Comparison of ENCODE assay signal across 10 cellular contexts in genomic region chr5:1931590-1932138, GRCh38. TPM values are rescaled to one million over a fixed set of nuclear protein-coding genes. Genes with fewer than 3 reads are reported as not detected.
DNase-seq lines count a peak whose midpoint lies in the region; ATAC-seq and TF ChIP-seq lines count a peak whose summit lies in the region.
"Had no signal": no experiment of that assay in that cellular context is flagged by ENCODE, and none has a peak within 500 bp of the region (broad histone marks: within the 10 kb centered on the region; RNA-seq: fewer than 3 reads in every experiment).

No MANE protein-coding gene starts in this region.

- no peaks in the 10 kb centered on the region for H3K4me1 Mint-ChIP-seq in activated naive CD8-positive, alpha-beta T cell treated with anti-CD3 and anti-CD28 coated beads, Interleukin-2, amount 50 U/mL, for 24 hours
- H3K4me1 Mint-ChIP-seq: activated naive CD4-positive, alpha-beta T cell treated with anti-CD3 and anti-CD28 coated beads, Interleukin-2, amount 50 U/mL, for 24 hours had no signal

- ATAC-seq in gastrocnemius medialis: peak in 1 of 2 donors; percentile 36
- ATAC-seq in activated naive CD8-positive, alpha-beta T cell treated with anti-CD3 and anti-CD28 coated beads, Interleukin-2, amount 50 U/mL, for 24 hours: no peak

- H3K9me3 ChIP-seq in GM23248 (ENCODE audit: low read depth) (no peaks in the 10 kb centered on the region), gastrocnemius medialis (no peaks in the 10 kb centered on the region)

- no peak for DNase-seq in GM23248
- DNase-seq in ecto neural progenitor cell (ENCODE audit: low spot score): peak; percentile 81
- no peak for DNase-seq in gastrocnemius medialis
- no peak for DNase-seq in activated naive CD8-positive, alpha-beta T cell treated with anti-CD3 and anti-CD28 coated beads, Interleukin-2, amount 50 U/mL, for 24 hours
- DNase-seq in D341Med (ENCODE audit: low spot score): no peak
- DNase-seq in SIG-M5 (lab: John Stamatoyannopoulos, UW): no peak
- no peak for DNase-seq in foreskin melanocyte

- H3K27me3 ChIP-seq in GM23248 (replicated peaks; ENCODE audit: insufficient read depth) (peaks cover 20% of the 10 kb centered on the region), layer of hippocampus (ENCODE audit: control insufficient read depth, insufficient read depth, low read length) (peaks cover 11% of the 10 kb centered on the region), gastrocnemius medialis (peaks cover 5 to 45% (median 22%) of the 10 kb centered on the region in 3 donors)

- H3K9me3 Mint-ChIP-seq in activated naive CD8-positive, alpha-beta T cell treated with anti-CD3 and anti-CD28 coated beads, Interleukin-2, amount 50 U/mL, for 24 hours: no peaks in the 10 kb centered on the region
- H3K9me3 Mint-ChIP-seq: activated naive CD4-positive, alpha-beta T cell treated with anti-CD3 and anti-CD28 coated beads, Interleukin-2, amount 50 U/mL, for 24 hours had no signal

- no peak overlapping the region for H3K27ac ChIP-seq in GM23248
- H3K27ac ChIP-seq in layer of hippocampus (ENCODE audit: low read depth, low read length): peak overlapping the region; percentile 42
- H3K27ac ChIP-seq in gastrocnemius medialis: peak overlapping the region in 2 of 4 donors; percentile 40 to 60

- no peaks in the 10 kb centered on the region for H3K36me3 Mint-ChIP-seq in activated naive CD8-positive, alpha-beta T cell treated with anti-CD3 and anti-CD28 coated beads, Interleukin-2, amount 50 U/mL, for 24 hours (ENCODE audit: low read depth)
- H3K36me3 Mint-ChIP-seq: activated naive CD4-positive, alpha-beta T cell treated with anti-CD3 and anti-CD28 coated beads, Interleukin-2, amount 50 U/mL, for 24 hours had no signal

- no peaks in the 10 kb centered on the region for H3K36me3 ChIP-seq in GM23248 (ENCODE audit: low read depth)
- H3K36me3 ChIP-seq in gastrocnemius medialis: no peaks in the 10 kb centered on the region

- H3K27ac Mint-ChIP-seq in activated naive CD8-positive, alpha-beta T cell treated with anti-CD3 and anti-CD28 coated beads, Interleukin-2, amount 50 U/mL, for 24 hours: no peak overlapping the region
- H3K27ac Mint-ChIP-seq: activated naive CD4-positive, alpha-beta T cell treated with anti-CD3 and anti-CD28 coated beads, Interleukin-2, amount 50 U/mL, for 24 hours had no signal

- no peak for TF ChIP-seq CTCF in gastrocnemius medialis (IDR thresholded peaks at IDR 0.05 in 4 of 5, conservative IDR thresholded peaks at IDR 0.05 in 1 of 5)

- no peaks in the 10 kb centered on the region for H3K79me2 ChIP-seq in GM23248 (ENCODE audit: insufficient read depth)

- no peaks in the 10 kb centered on the region for H4K20me1 ChIP-seq in GM23248 (ENCODE audit: insufficient read depth)

- H3K4me1 ChIP-seq in GM23248 (ENCODE audit: insufficient read depth): no peaks in the 10 kb centered on the region
- H3K4me1 ChIP-seq in gastrocnemius medialis: peaks cover 0 to 8% of the 10 kb centered on the region in 2 donors

- no peaks in the 10 kb centered on the region for H3F3A ChIP-seq in GM23248 (ENCODE audit: insufficient read depth)

- no peaks in the 10 kb centered on the region for H3K9me2 ChIP-seq in GM23248 (ENCODE audit: insufficient read depth)

- intact Hi-C loops in gastrocnemius medialis (cut with DNase I; ENCODE audit: low total_unique reads): no loop called here

- H3K4me3 Mint-ChIP-seq in activated naive CD8-positive, alpha-beta T cell treated with anti-CD3 and anti-CD28 coated beads, Interleukin-2, amount 50 U/mL, for 24 hours: no peak overlapping the region
- H3K4me3 Mint-ChIP-seq: activated naive CD4-positive, alpha-beta T cell treated with anti-CD3 and anti-CD28 coated beads, Interleukin-2, amount 50 U/mL, for 24 hours had no signal

- no peak for TF ChIP-seq POLR2A in gastrocnemius medialis (IDR thresholded peaks at IDR 0.05)

- H3K4me3 ChIP-seq in GM23248 (no peak overlapping the region), gastrocnemius medialis (peak overlapping the region; percentile 36 to 48 (median 44))

- no peak overlapping the region for H3K9ac ChIP-seq in GM23248

- peaks cover 24% of the 10 kb centered on the region for H3K27me3 Mint-ChIP-seq in activated naive CD8-positive, alpha-beta T cell treated with anti-CD3 and anti-CD28 coated beads, Interleukin-2, amount 50 U/mL, for 24 hours

- H3K4me2 ChIP-seq in GM23248 (ENCODE audit: unreplicated experiment): no peak overlapping the region

- 3 to 5% methylated on average over 26 to 30 of the region's 30 CpGs for WGBS in GM23248 (ENCODE audit: low coverage in 1 of 2, low lambda C conversion rate in 2 of 2, missing lambda C conversion rate in 2 of 2), 2 experiments

- peak overlapping the region; percentile 33; the same call in 1 of the 2 replicates for H2AFZ ChIP-seq in GM23248

- in situ Hi-C loops in GM23248 (cut with MboI) (no loop called here), gastrocnemius medialis (cut with MboI; ENCODE audit: low sequenced_read_pairs in 4 of 4) (no loop called here)

RNA-seq across cellular contexts. Expression of gene IRX4, which starts 48.9 kb away (rescaled TPM):
- total RNA-seq in GM23248 (2014; rRNA removed; shearing (Covaris generic)): not detected in 2 replicates
- polyA plus RNA-seq in GM23248 (2016; fragmentation: Nextera tagmentation; extraction: Ambion mirVana): not detected in 2 replicates
- total RNA-seq in gastrocnemius medialis: 1 to 10 TPM in 1 of 4 donors, under 1 TPM in 1, not detected in 2; 0.78 to 1.7 TPM
- total RNA-seq: fibroblast of lung had no signal
- polyA plus RNA-seq: fibroblast of lung had no signal
